Comparison of ENCODE assay signal across 1 cellular context in the genomic region with DNA sequence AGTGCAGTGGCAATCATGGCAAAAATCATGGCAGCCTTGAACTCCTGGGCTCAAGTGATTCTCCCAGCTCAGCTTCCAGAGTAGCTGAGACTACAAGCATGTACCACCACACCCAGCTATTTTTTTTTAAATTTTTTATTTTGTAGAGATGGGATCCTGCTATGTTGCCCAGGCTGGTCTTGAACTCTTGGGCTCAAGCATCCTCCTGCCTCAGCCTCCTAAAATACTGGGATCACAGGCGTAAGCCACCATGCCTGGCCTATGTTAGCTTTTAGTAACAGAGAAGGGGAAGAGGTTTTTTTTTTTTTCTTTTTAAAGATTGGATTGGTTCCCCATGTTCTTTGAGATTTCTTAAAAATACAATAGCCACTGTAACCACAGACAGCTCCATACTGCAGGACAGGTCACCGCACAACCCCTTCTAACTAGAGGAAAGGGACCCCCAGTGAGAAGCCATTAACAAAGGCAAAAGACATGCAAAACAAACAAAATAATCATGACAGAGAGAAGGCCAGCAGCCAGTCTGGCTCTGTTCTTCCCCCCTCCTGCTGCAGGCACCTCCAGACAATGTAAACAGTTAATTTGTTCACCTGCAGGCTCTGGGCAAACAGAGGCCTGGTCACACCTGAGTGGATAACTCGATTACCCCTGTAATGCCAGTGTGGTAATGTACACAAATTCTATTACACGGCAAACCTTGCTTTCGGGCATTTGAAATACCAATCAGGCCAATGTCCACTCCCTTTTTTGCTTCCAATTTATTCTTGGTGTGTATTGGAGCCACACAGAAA.
TF ChIP-seq lines count a peak whose summit lies in the region.

No MANE protein-coding gene starts in this region.

TF ChIP-seq in H1, 55 proteins besides CTCF, POLR2A, EP300 and RAD21 (continued from another document):
- no peak for TF ChIP-seq CEBPB (IDR thresholded peaks at IDR 0.05; ENCODE audit: low read depth, low read length)
- peak; percentile 91 for TF ChIP-seq NANOG (IDR thresholded peaks at IDR 0.05; ENCODE audit: insufficient read depth, low read depth, low read length, poor library complexity, severe bottlenecking)
- TF ChIP-seq YY1 (IDR thresholded peaks at IDR 0.05; ENCODE audit: low read depth, low read length), result peak; percentile 37; the same call in 1 of the 2 replicates
- no peak for TF ChIP-seq SP2 (IDR thresholded peaks at IDR 0.05; ENCODE audit: low read length)
- TF ChIP-seq NRF1 (IDR thresholded peaks at IDR 0.05; ENCODE audit: low read depth, low read length), result no peak
- TF ChIP-seq CBX8 (IDR thresholded peaks at IDR 0.05; ENCODE audit: borderline replicate concordance, low read depth, low read length), result no peak
- TF ChIP-seq TCF12 (IDR thresholded peaks at IDR 0.05; ENCODE audit: low read depth, low read length), result peak; percentile 89; the same call in 1 of the 2 replicates
- peak; percentile 64; the same call in 1 of the 2 replicates for TF ChIP-seq SP1 (IDR thresholded peaks at IDR 0.05; ENCODE audit: low read depth, low read length)
- TF ChIP-seq BACH1 (IDR thresholded peaks at IDR 0.05; ENCODE audit: low read length), result no peak
- TF ChIP-seq KDM5A (IDR thresholded peaks at IDR 0.05; ENCODE audit: low read length), result no peak
